ENCODE assay signal across 20 cellular contexts in genomic region chr2:61636686-61637085, GRCh38.
DNase-seq lines count a peak whose midpoint lies in the region; ATAC-seq, FAIRE-seq and TF ChIP-seq lines count a peak whose summit lies in the region.
"Had no signal": no experiment of that assay in that cellular context is flagged by ENCODE, and none has a peak within 500 bp of the region (broad histone marks: within the 10 kb centered on the region; RNA-seq: fewer than 3 reads in every experiment).

No MANE protein-coding gene starts in this region.

- CTCF ChIA-PET in HEK293 (lab: Yijun Ruan, JAX) (interaction anchor here (2.1 to 2.2 kb wide), 2 partner anchors 12 to 14 kb away, joined by 4 to 10 read pairs; no protein-coding TSS in a partner anchor), K562 (lab: Yijun Ruan, JAX; ENCODE audit: low intra/inter-chr PET ratio) (no interaction called here), MCF 10A (lab: Yijun Ruan, JAX) (interaction anchor here (0.6 to 1.1 kb wide), 5 partner anchors 22 to 520 kb away, joined by 3 to 5 read pairs (median 4); no protein-coding TSS in a partner anchor)

- no peaks in the 10 kb centered on the region for H3K9me3 Mint-ChIP-seq in MCF 10A (ENCODE audit: unreplicated experiment)
- H3K9me3 Mint-ChIP-seq: CD4-positive, alpha-beta T cell had no signal

- H3K27ac ChIP-seq in HEK293 (ENCODE audit: extremely low read depth, low read depth, low read length) (no peak overlapping the region), K562 (ENCODE audit: extremely low read depth, low read depth, low read length) (no peak overlapping the region), hepatocyte (no peak overlapping the region), trophoblast cell (ENCODE audit: low read depth, low read length) (peak overlapping the region; percentile 65), ovary (no peak overlapping the region)
- H3K27ac ChIP-seq: HL-60 had no signal

- H3K79me1 ChIP-seq in trophoblast cell (ENCODE audit: low read length), result peaks cover 15% of the 10 kb centered on the region

- no peak overlapping the region for H3K4ac ChIP-seq in trophoblast cell (ENCODE audit: low read depth, low read length)

- 19% methylated on average over 3 of the region's 3 CpGs for WGBS in K562 (ENCODE audit: insufficient coverage, low coverage, missing lambda C conversion rate)
- WGBS in hepatocyte (ENCODE audit: low lambda C conversion rate, missing lambda C conversion rate), result 44% methylated on average over 3 of the region's 3 CpGs
- WGBS in trophoblast cell (ENCODE audit: extremely low coverage, insufficient coverage, insufficient read length), result no CpG with 5 or more reads among the region's 3 CpGs
- WGBS in ovary, 3 donors, result 76 to 79% (median 77%) methylated on average over 3 of the region's 3 CpGs

- intact Hi-C loops in K562 (cut with micrococcal nuclease), result no loop called here
- intact Hi-C loops in MCF 10A (cut with micrococcal nuclease), result loop anchor here (2.0 to 5.0 kb wide), 2 partner anchors 100 to 499 kb away; no protein-coding TSS in a partner anchor
- intact Hi-C loops in ovary (cut with DNase I), result no loop called here

- H3K4me1 ChIP-seq in HEK293 (ENCODE audit: control insufficient read depth, insufficient read depth, low read length) (no peaks in the 10 kb centered on the region), K562 (replicated peaks in 1 of 2; ENCODE audit: control insufficient read depth in 2 of 2, insufficient read depth in 2 of 2, low read length in 2 of 2) (no peaks in the 10 kb centered on the region), hepatocyte (ENCODE audit: insufficient read depth) (no peaks in the 10 kb centered on the region), trophoblast cell (ENCODE audit: control insufficient read depth in 1 of 2, insufficient read depth in 2 of 2, low read length in 2 of 2) (peaks cover 7 to 22% of the 10 kb centered on the region in 2 experiments), ovary (ENCODE audit: insufficient read depth) (peaks cover 5% of the 10 kb centered on the region)

- TF ChIP-seq POLR2A in K562 (conservative IDR thresholded peaks at IDR 0.05), result no peak
- TF ChIP-seq POLR2A in ovary (IDR thresholded peaks at IDR 0.05), result no peak

- no TSS peak for BruUV-seq in K562 (replicated peaks; lab: Mats Ljungman, UMichigan)
- no TSS peak for BruUV-seq in MCF 10A (replicated peaks; lab: Mats Ljungman, UMichigan)

- TF ChIP-seq CTCF in HEK293 (tag by site-specific recombination; IDR thresholded peaks at IDR 0.05), result no peak
- no peak for TF ChIP-seq CTCF in K562 (IDR thresholded peaks at IDR 0.05 in 2 of 3, conservative IDR thresholded peaks at IDR 0.05 in 1 of 3; ENCODE audit: insufficient read depth in 2 of 3, low read depth in 1 of 3, low read length in 3 of 3)
- TF ChIP-seq CTCF in hepatocyte (IDR thresholded peaks at IDR 0.05; ENCODE audit: poor library complexity), result no peak
- TF ChIP-seq CTCF in MCF 10A (IDR thresholded peaks at IDR 0.05; ENCODE audit: unreplicated experiment), result no peak
- no peak for TF ChIP-seq CTCF in ovary (IDR thresholded peaks at IDR 0.05)

- H3K4me2 ChIP-seq in K562 (ENCODE audit: insufficient read depth, low read length) (no peak overlapping the region), hepatocyte (peak overlapping the region; percentile 60), trophoblast cell (ENCODE audit: low read length) (no peak overlapping the region)

- in situ Hi-C loops in K562 (cut with MboI), result no loop called here

- no peak overlapping the region for H3K18ac ChIP-seq in trophoblast cell (ENCODE audit: low read length)

- H3K36me3 ChIP-seq in HEK293 (ENCODE audit: control insufficient read depth in 2 of 2, insufficient read depth in 1 of 2, low read length in 2 of 2) (no peaks in the 10 kb centered on the region), K562 (ENCODE audit: control insufficient read depth, insufficient read depth, low read length) (no peaks in the 10 kb centered on the region), hepatocyte (replicated peaks; ENCODE audit: insufficient read depth, low read depth) (no peaks in the 10 kb centered on the region), trophoblast cell (ENCODE audit: control insufficient read depth in 1 of 2, insufficient read depth in 2 of 2, low read length in 2 of 2) (no peaks in the 10 kb centered on the region), ovary (no peaks in the 10 kb centered on the region)

- H3K9me1 ChIP-seq in K562 (ENCODE audit: control insufficient read depth, insufficient read depth, low read length), result no peaks in the 10 kb centered on the region

- H3K23ac ChIP-seq in trophoblast cell (ENCODE audit: low read length), result no peak overlapping the region

- no peak for TF ChIP-seq RAD21 in K562 (CRISPR knock-in tag; conservative IDR thresholded peaks at IDR 0.05 in 1 of 2, IDR thresholded peaks at IDR 0.05 in 1 of 2)

- H3K9me3 ChIP-seq in HEK293 (ENCODE audit: control insufficient read depth, insufficient read depth, low read depth, low read length) (no peaks in the 10 kb centered on the region), K562 (replicated peaks; ENCODE audit: control insufficient read depth, insufficient read depth, low read depth, low read length) (no peaks in the 10 kb centered on the region), hepatocyte (ENCODE audit: low read depth) (no peaks in the 10 kb centered on the region), trophoblast cell (ENCODE audit: insufficient read depth, low read depth, low read length) (no peaks in the 10 kb centered on the region), ovary (no peaks in the 10 kb centered on the region)

- no peak overlapping the region for H3K9ac ChIP-seq in K562 (ENCODE audit: insufficient read depth in 1 of 2, low read depth in 2 of 2, low read length in 2 of 2)
- no peak overlapping the region for H3K9ac ChIP-seq in trophoblast cell (ENCODE audit: low read length)

- H2AFZ ChIP-seq in K562 (ENCODE audit: low read depth, low read length) (no peak overlapping the region), hepatocyte (peak overlapping the region; percentile 20), trophoblast cell (ENCODE audit: insufficient read depth, low read length, poor library complexity) (no peak overlapping the region)

- H3K4me1 Mint-ChIP-seq in MCF 10A (ENCODE audit: insufficient read depth, unreplicated experiment), result peaks cover 6% of the 10 kb centered on the region
- H3K4me1 Mint-ChIP-seq: B cell had no signal

- no peak overlapping the region for H3K4me3 Mint-ChIP-seq in MCF 10A (ENCODE audit: unreplicated experiment)
- H3K4me3 Mint-ChIP-seq: B cell; CD4-positive, alpha-beta T cell had no signal

- H4K91ac ChIP-seq in trophoblast cell (ENCODE audit: low read depth, low read length), result peak overlapping the region; percentile 18

- ATAC-seq in K562, result no peak

- no peak overlapping the region for H2BK12ac ChIP-seq in trophoblast cell (ENCODE audit: low read length)

- H4K12ac ChIP-seq in trophoblast cell (ENCODE audit: low read depth, low read length), result no peak overlapping the region

- H2BK120ac ChIP-seq in trophoblast cell (ENCODE audit: insufficient read depth, low read length, poor library complexity), result no peak overlapping the region

- H3K14ac ChIP-seq in trophoblast cell (ENCODE audit: low read length), result no peak overlapping the region

- no peaks in the 10 kb centered on the region for H3K27me3 Mint-ChIP-seq in MCF 10A (ENCODE audit: insufficient read depth, unreplicated experiment)
- H3K27me3 Mint-ChIP-seq: B cell; CD4-positive, alpha-beta T cell had no signal

- no peak overlapping the region for H3K4me3 ChIP-seq in HEK293 (ENCODE audit: low read depth, low read length)
- no peak overlapping the region for H3K4me3 ChIP-seq in K562
- H3K4me3 ChIP-seq in hepatocyte, result no peak overlapping the region
- no peak overlapping the region for H3K4me3 ChIP-seq in trophoblast cell (ENCODE audit: low read depth, low read length)
- no peak overlapping the region for H3K4me3 ChIP-seq in ovary

- no peak overlapping the region for H2BK5ac ChIP-seq in trophoblast cell (ENCODE audit: low read depth, low read length, poor library complexity)

- no peak overlapping the region for H3K27ac Mint-ChIP-seq in MCF 10A (ENCODE audit: low read depth, unreplicated experiment)
- H3K27ac Mint-ChIP-seq: B cell; CD4-positive, alpha-beta T cell had no signal

- H2AK5ac ChIP-seq in trophoblast cell (ENCODE audit: low read length), result no peak overlapping the region

- no peak overlapping the region for H4K8ac ChIP-seq in trophoblast cell (ENCODE audit: low read depth, low read length)

- H3K36me3 Mint-ChIP-seq in MCF 10A (ENCODE audit: insufficient read depth, unreplicated experiment), result no peaks in the 10 kb centered on the region

- POLR2A ChIA-PET in HEK293 (lab: Yijun Ruan, JAX) (no interaction called here), K562 (lab: Yijun Ruan, JAX) (interaction anchor here (0.5 to 1.4 kb wide), 4 partner anchors 10 to 825 kb away, joined by 3 to 4 read pairs (median 4); no protein-coding TSS in a partner anchor), MCF 10A (lab: Yijun Ruan, JAX) (interaction anchor here (0.6 to 1.5 kb wide), 4 partner anchors 96 to 218 kb away, joined by 3 to 6 read pairs (median 3); partner anchors contain the start of gene FAM161A)

- no peaks in the 10 kb centered on the region for H3K9me2 ChIP-seq in hepatocyte (replicated peaks; ENCODE audit: insufficient read depth)

- TF ChIP-seq EP300 in K562 (IDR thresholded peaks at IDR 0.05; ENCODE audit: low read length) (no peak), ovary (IDR thresholded peaks at IDR 0.05) (no peak)

- DNase-seq in K562 (ENCODE audit: extremely low read depth in 1 of 4, low spot score in 3 of 4), result no peak
- DNase-seq in hepatocyte (ENCODE audit: low spot score), result no peak
- DNase-seq in trophoblast cell, result no peak
- DNase-seq in MCF 10A (ENCODE audit: unreplicated experiment), result no peak
- no peak for DNase-seq in ovary
- no peak for DNase-seq in H4 (ENCODE audit: low spot score)
- DNase-seq: CD4-positive, alpha-beta T cell; DMS153; DMS79 treated with DMSO at 0.1 percent for 48 hours; EL; H7; KG1 had no signal

- H3K79me2 ChIP-seq in K562 (ENCODE audit: control insufficient read depth, insufficient read depth, low read length) (no peaks in the 10 kb centered on the region), hepatocyte (no peaks in the 10 kb centered on the region), trophoblast cell (ENCODE audit: control insufficient read depth, insufficient read depth, low read length, poor library complexity) (no peaks in the 10 kb centered on the region)

- no peak for FAIRE-seq in K562 (lab: Jason Lieb, UNC)
- FAIRE-seq: A204.1, D721Med, G401.6, GM12891, GM19239 had no signal

- no peaks in the 10 kb centered on the region for H4K20me1 ChIP-seq in K562 (replicated peaks; ENCODE audit: control insufficient read depth, insufficient read depth, low read length)
- no peaks in the 10 kb centered on the region for H4K20me1 ChIP-seq in hepatocyte (ENCODE audit: insufficient read depth, poor library complexity, severe bottlenecking)

- H3K27me3 ChIP-seq in K562 (ENCODE audit: control insufficient read depth in 2 of 2, insufficient read depth in 2 of 2, low read length in 2 of 2), result no peaks in the 10 kb centered on the region
- H3K27me3 ChIP-seq in hepatocyte, result no peaks in the 10 kb centered on the region
- no peaks in the 10 kb centered on the region for H3K27me3 ChIP-seq in trophoblast cell (ENCODE audit: insufficient read depth, low read length)
- no peaks in the 10 kb centered on the region for H3K27me3 ChIP-seq in ovary

TF ChIP-seq in K562, 482 proteins besides CTCF, POLR2A, EP300 and RAD21 (continues in another document):
- TF ChIP-seq NFE2L1 (tag; IDR thresholded peaks at IDR 0.05; ENCODE audit: borderline replicate concordance, low read depth), result no peak
- 0 out of 2 replicates have a peak, but pooled peaks have one; percentile 66 for TF ChIP-seq ZNF75A (CRISPR knock-in tag; IDR thresholded peaks at IDR 0.05)
